In genomic region chr7:24800073-24800472, GRCh38 we compare ENCODE assay signal across 31 cellular contexts.
"Had no signal": no experiment of that assay in that cellular context is flagged by ENCODE, and none has a peak within 500 bp of the region (broad histone marks: within the 10 kb centered on the region; RNA-seq: fewer than 3 reads in every experiment).

No MANE protein-coding gene starts in this region.

- H3K36me3 ChIP-seq: adrenal gland, breast epithelium had no signal

- H3K4me3 Mint-ChIP-seq: activated B cell treated with CpG ODN at 0.5 μM for 24 hours; activated CD4-positive, alpha-beta memory T cell treated with anti-CD3 and anti-CD28 coated beads, Interleukin-2, amount 10 ng/mL, durations not matched to agents 7 days and 5 days; activated CD4-positive, alpha-beta T cell treated with anti-CD3 and anti-CD28 coated beads, Interleukin-2, amount 10 ng/mL, durations not matched to agents 7 days and 5 days; activated CD8-positive, alpha-beta memory T cell treated with anti-CD3 and anti-CD28 coated beads, Interleukin-2, amount 10 ng/mL, durations not matched to agents 7 days and 5 days; activated CD8-positive, alpha-beta T cell treated with anti-CD3 and anti-CD28 coated beads, Interleukin-2, amount 10 ng/mL, durations not matched to agents 7 days and 5 days; activated naive CD4-positive, alpha-beta T cell treated with anti-CD3 and anti-CD28 coated beads for 36 hours; activated naive CD8-positive, alpha-beta T cell treated with anti-CD3 and anti-CD28 coated beads for 36 hours; activated T-cell treated with anti-CD3 and anti-CD28 coated beads, Interleukin-2, amount 50 U/mL, for 24 hours; T-helper 1 cell treated with Interleukin-12 subunit alpha and Interleukin-12 subunit beta and Interleukin-4 antibody, amounts not matched to agents 30 μg/mL and 1 μg/mL, for 36 hours; T-helper 2 cell treated with Interferon-gamma antibody and Interleukin-4, amounts not matched to agents 5 μg/mL and 100 μg/mL, for 36 hours had no signal

- ATAC-seq: activated CD8-positive, alpha-beta T cell treated with anti-CD3 and anti-CD28 coated beads, Interleukin-2, amount 10 ng/mL, durations not matched to agents 7 days and 5 days; body of pancreas had no signal

- H3K4me1 ChIP-seq: adrenal gland, body of pancreas, breast epithelium had no signal

- H3K27ac ChIP-seq: adrenal gland, body of pancreas, brain microvascular endothelial cell, breast epithelium, VCaP had no signal

- H3K27me3 ChIP-seq: adrenal gland, body of pancreas, brain microvascular endothelial cell, breast epithelium had no signal

- H3K4me1 Mint-ChIP-seq: activated B cell treated with CpG ODN at 0.5 μM for 24 hours; activated naive CD8-positive, alpha-beta T cell treated with anti-CD3 and anti-CD28 coated beads for 36 hours had no signal

- H3K4me3 ChIP-seq: adrenal gland, body of pancreas, breast epithelium had no signal

- DNase-seq: activated B cell treated with CpG ODN at 0.5 μM for 24 hours; activated CD4-positive, alpha-beta memory T cell treated with anti-CD3 and anti-CD28 coated beads, Interleukin-2, amount 10 ng/mL, durations not matched to agents 7 days and 5 days; activated CD4-positive, alpha-beta T cell treated with anti-CD3 and anti-CD28 coated beads for 48 hours; activated CD4-positive, alpha-beta T cell treated with anti-CD3 and anti-CD28 coated beads, Interleukin-2, amount 10 ng/mL, durations not matched to agents 7 days and 5 days; activated CD4-positive, alpha-beta T cell treated with anti-CD3 and anti-CD28 coated beads, Interleukin-2, amount 50 U/mL, for 48 hours; activated CD4-positive, CD25-positive, alpha-beta regulatory T cell treated with anti-CD3 and anti-CD28 coated beads, Interleukin-2, amount 50 U/mL, for 72 hours; activated CD8-positive, alpha-beta memory T cell treated with anti-CD3 and anti-CD28 coated beads for 24 hours; activated CD8-positive, alpha-beta memory T cell treated with anti-CD3 and anti-CD28 coated beads, Interleukin-2, amount 50 U/mL, for 48 hours; activated CD8-positive, alpha-beta T cell treated with anti-CD3 and anti-CD28 coated beads, Interleukin-2, amount 10 ng/mL, durations not matched to agents 7 days and 5 days; activated effector memory CD4-positive, alpha-beta T cell treated with anti-CD3 and anti-CD28 coated beads, Interleukin-2, amount 50 U/mL, for 16 hours; activated gamma-delta T cell treated with Interleukin-2 at 50 U/mL for 16 hours; activated naive CD4-positive, alpha-beta T cell; activated naive CD4-positive, alpha-beta T cell treated with anti-CD3 and anti-CD28 coated beads for 36 hours; activated naive CD4-positive, alpha-beta T cell treated with anti-CD3 and anti-CD28 coated beads, Interleukin-2, amount 50 U/mL, for 16 hours; activated naive CD8-positive, alpha-beta T cell treated with anti-CD3 and anti-CD28 coated beads for 36 hours; activated T-cell treated with anti-CD3 and anti-CD28 coated beads, Interleukin-2, amount 50 U/mL, for 24 hours; activated T-cell treated with anti-CD3 and anti-CD28 coated beads, Interleukin-2, amount 50 U/mL, for 48 hours; adrenal gland; amniotic stem cell; aorta; body of pancreas; brain microvascular endothelial cell; central memory CD4-positive, alpha-beta T cell; cerebellar nuclear complex; T-helper 9 cell had no signal

- H3K9me3 Mint-ChIP-seq: activated B cell treated with CpG ODN at 0.5 μM for 24 hours; activated naive CD4-positive, alpha-beta T cell treated with anti-CD3 and anti-CD28 coated beads for 36 hours; activated naive CD4-positive, alpha-beta T cell treated with anti-CD3 and anti-CD28 coated beads, Interleukin-2, amount 50 U/mL, for 72 hours; activated naive CD8-positive, alpha-beta T cell treated with anti-CD3 and anti-CD28 coated beads for 36 hours; activated T-cell treated with anti-CD3 and anti-CD28 coated beads, Interleukin-2, amount 50 U/mL, for 24 hours had no signal

- H3K27ac Mint-ChIP-seq: activated B cell treated with CpG ODN at 0.5 μM for 24 hours; activated naive CD4-positive, alpha-beta T cell treated with anti-CD3 and anti-CD28 coated beads for 36 hours; activated naive CD4-positive, alpha-beta T cell treated with anti-CD3 and anti-CD28 coated beads, Interleukin-2, amount 50 U/mL, for 72 hours; activated naive CD8-positive, alpha-beta T cell treated with anti-CD3 and anti-CD28 coated beads for 36 hours had no signal

- H3K27me3 Mint-ChIP-seq: activated B cell treated with CpG ODN at 0.5 μM for 24 hours; activated CD4-positive, alpha-beta memory T cell treated with anti-CD3 and anti-CD28 coated beads, Interleukin-2, amount 10 ng/mL, durations not matched to agents 7 days and 5 days; activated CD4-positive, alpha-beta T cell treated with anti-CD3 and anti-CD28 coated beads, Interleukin-2, amount 10 ng/mL, durations not matched to agents 7 days and 5 days; activated CD8-positive, alpha-beta memory T cell treated with anti-CD3 and anti-CD28 coated beads, Interleukin-2, amount 10 ng/mL, durations not matched to agents 7 days and 5 days; activated naive CD8-positive, alpha-beta T cell treated with anti-CD3 and anti-CD28 coated beads for 36 hours; activated T-cell treated with anti-CD3 and anti-CD28 coated beads, Interleukin-2, amount 50 U/mL, for 24 hours had no signal

- H3K9me3 ChIP-seq: adrenal gland, body of pancreas, breast epithelium had no signal
